1 cellular context compared by ENCODE assay signal in the genomic region with DNA sequence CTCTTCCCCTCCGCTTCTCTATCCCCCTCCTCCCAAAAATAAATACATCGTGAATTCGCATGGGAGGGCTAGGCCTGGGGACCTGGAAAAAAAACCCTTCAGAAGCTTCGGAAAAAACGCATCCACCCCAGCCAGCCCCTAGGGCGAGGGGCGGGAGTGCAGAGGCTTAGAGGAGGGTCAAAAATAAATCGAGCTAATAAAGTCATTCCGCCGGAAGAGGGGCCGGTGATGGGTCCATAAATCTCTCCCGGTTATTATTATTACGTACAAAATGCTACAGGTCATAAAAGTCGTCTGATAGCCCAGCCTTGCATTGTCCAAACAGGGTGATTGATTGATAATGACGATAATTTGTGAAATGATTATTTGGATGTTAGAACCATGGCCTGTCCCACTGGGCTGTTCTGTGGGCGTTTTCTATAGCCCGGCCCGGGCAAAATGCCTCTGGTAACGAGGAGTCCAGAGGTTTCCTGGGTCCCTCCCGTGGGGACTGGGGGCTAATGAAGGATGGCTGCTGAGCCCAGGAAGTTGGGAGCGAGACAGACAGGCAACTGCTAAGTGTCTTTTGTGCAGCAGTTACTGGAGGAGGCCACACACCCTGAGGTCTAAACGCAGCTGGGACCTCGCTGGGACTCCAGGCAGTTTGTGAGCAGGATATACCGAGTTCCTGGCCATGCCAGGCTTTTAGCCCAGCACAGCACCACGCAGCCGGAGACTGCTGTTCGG.
TF ChIP-seq lines count a peak whose summit lies in the region.

No MANE protein-coding gene starts in this region.

TF ChIP-seq in HEK293, 187 proteins besides CTCF, POLR2A, EP300 and RAD21 (continued from another document and continues in another):
- TF ChIP-seq, protein P1, sequence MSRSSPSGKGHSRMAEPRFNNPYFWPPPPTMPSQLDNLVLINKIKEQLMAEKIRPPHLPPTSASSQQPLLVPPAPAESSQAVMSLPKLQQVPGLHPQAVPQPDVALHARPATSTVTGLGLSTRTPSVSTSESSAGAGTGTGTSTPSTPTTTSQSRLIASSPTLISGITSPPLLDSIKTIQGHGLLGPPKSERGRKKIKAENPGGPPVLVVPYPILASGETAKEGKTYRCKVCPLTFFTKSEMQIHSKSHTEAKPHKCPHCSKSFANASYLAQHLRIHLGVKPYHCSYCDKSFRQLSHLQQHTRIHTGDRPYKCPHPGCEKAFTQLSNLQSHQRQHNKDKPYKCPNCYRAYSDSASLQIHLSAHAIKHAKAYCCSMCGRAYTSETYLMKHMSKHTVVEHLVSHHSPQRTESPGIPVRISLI (tag by site-specific recombination; IDR thresholded peaks at IDR 0.05): no peak
- TF ChIP-seq ZNF776 (tag by site-specific recombination; IDR thresholded peaks at IDR 0.05; ENCODE audit: borderline replicate concordance) (no peak), ZNF561 (tag by site-specific recombination; IDR thresholded peaks at IDR 0.05; ENCODE audit: borderline replicate concordance) (peak; percentile 25; the same call in 1 of the 2 replicates), MYNN (tag by site-specific recombination; IDR thresholded peaks at IDR 0.05; ENCODE audit: borderline replicate concordance) (no peak), ZNF350 (tag by site-specific recombination; IDR thresholded peaks at IDR 0.05) (no peak), ZNF366 (tag by site-specific recombination; conservative IDR thresholded peaks at IDR 0.05) (no peak), ZNF548 (tag by site-specific recombination; IDR thresholded peaks at IDR 0.05) (no peak), ZNF354C (tag by site-specific recombination; IDR thresholded peaks at IDR 0.05; ENCODE audit: borderline replicate concordance, low read depth) (no peak), ZNF549 (tag by site-specific recombination; IDR thresholded peaks at IDR 0.05) (no peak), ZNF629 (tag by site-specific recombination; IDR thresholded peaks at IDR 0.05) (no peak), ZNF701 (tag by site-specific recombination; IDR thresholded peaks at IDR 0.05) (no peak), ZNF707 (tag by site-specific recombination; IDR thresholded peaks at IDR 0.05) (no peak), KLF8 (tag by site-specific recombination; IDR thresholded peaks at IDR 0.05) (no peak), ZNF184 (tag by site-specific recombination; IDR thresholded peaks at IDR 0.05) (no peak), ZNF211 (tag by site-specific recombination; IDR thresholded peaks at IDR 0.05; ENCODE audit: low read depth) (no peak), ZNF626 (tag by site-specific recombination; IDR thresholded peaks at IDR 0.05) (no peak), OSR2 (tag by site-specific recombination; IDR thresholded peaks at IDR 0.05) (0 out of 2 replicates have a peak, but pooled peaks have one; percentile 9), ZNF19 (tag by site-specific recombination; IDR thresholded peaks at IDR 0.05; ENCODE audit: low read depth) (no peak), ZNF658 (tag by site-specific recombination; IDR thresholded peaks at IDR 0.05) (no peak), ZNF830 (tag by site-specific recombination; IDR thresholded peaks at IDR 0.05; ENCODE audit: low read depth) (no peak), YY2 (tag by site-specific recombination; IDR thresholded peaks at IDR 0.05) (no peak), ZSCAN16 (tag by site-specific recombination; IDR thresholded peaks at IDR 0.05) (no peak), ZNF837 (tag by site-specific recombination; IDR thresholded peaks at IDR 0.05) (no peak), ZNF747 (tag by site-specific recombination; IDR thresholded peaks at IDR 0.05) (no peak), ZNF248 (tag by site-specific recombination; IDR thresholded peaks at IDR 0.05) (no peak), SP7 (tag by site-specific recombination; IDR thresholded peaks at IDR 0.05) (peak; percentile 52; the same call in 1 of the 2 replicates), GLI4 (tag by site-specific recombination; IDR thresholded peaks at IDR 0.05) (no peak), ZNF473 (tag by site-specific recombination; IDR thresholded peaks at IDR 0.05) (no peak), SP2 (tag by site-specific recombination; IDR thresholded peaks at IDR 0.05) (peak; percentile 53), OVOL3 (tag by site-specific recombination; IDR thresholded peaks at IDR 0.05) (no peak), ZNF214 (tag by site-specific recombination; IDR thresholded peaks at IDR 0.05; ENCODE audit: borderline replicate concordance) (no peak), ZNF16 (tag by site-specific recombination; IDR thresholded peaks at IDR 0.05; ENCODE audit: low read depth) (no peak), ZNF777 (tag by site-specific recombination; IDR thresholded peaks at IDR 0.05; ENCODE audit: borderline replicate concordance) (no peak), ZNF76 (tag by site-specific recombination; IDR thresholded peaks at IDR 0.05; ENCODE audit: borderline replicate concordance, low read depth) (no peak), FEZF1 (tag by site-specific recombination; IDR thresholded peaks at IDR 0.05) (peak; percentile 69), ZNF169 (tag by site-specific recombination; IDR thresholded peaks at IDR 0.05) (no peak), TRIM28 (IDR thresholded peaks at IDR 0.05; ENCODE audit: borderline replicate concordance, low read length) (no peak), ZNF37A (tag by site-specific recombination; IDR thresholded peaks at IDR 0.05) (no peak), ZNF610 (tag by site-specific recombination; IDR thresholded peaks at IDR 0.05; ENCODE audit: borderline replicate concordance) (no peak), ZNF521 (tag by site-specific recombination; IDR thresholded peaks at IDR 0.05) (no peak), ZBTB7A (tag by site-specific recombination; IDR thresholded peaks at IDR 0.05; ENCODE audit: low read depth) (no peak), ZBTB48 (tag by site-specific recombination; IDR thresholded peaks at IDR 0.05) (no peak), GLI2 (tag by site-specific recombination; IDR thresholded peaks at IDR 0.05; ENCODE audit: borderline replicate concordance, low read depth) (no peak), ZNF416 (tag by site-specific recombination; IDR thresholded peaks at IDR 0.05) (no peak), ZNF274 (IDR thresholded peaks at IDR 0.05; ENCODE audit: low read length) (no peak), ZNF274 (tag by site-specific recombination; IDR thresholded peaks at IDR 0.05; ENCODE audit: borderline replicate concordance) (no peak), ZNF664 (tag by site-specific recombination; IDR thresholded peaks at IDR 0.05) (no peak), SALL2 (tag by site-specific recombination; IDR thresholded peaks at IDR 0.05; ENCODE audit: borderline replicate concordance) (no peak), ZBTB20 (tag by site-specific recombination; IDR thresholded peaks at IDR 0.05) (no peak; the same call in 1 of the 2 replicates), GLIS1 (tag by site-specific recombination; IDR thresholded peaks at IDR 0.05) (peak; percentile 57), ZFP69B (tag by site-specific recombination; IDR thresholded peaks at IDR 0.05) (no peak), ZNF391 (tag by site-specific recombination; IDR thresholded peaks at IDR 0.05; ENCODE audit: borderline replicate concordance, low read depth) (no peak)
- TF ChIP-seq, protein P2, sequence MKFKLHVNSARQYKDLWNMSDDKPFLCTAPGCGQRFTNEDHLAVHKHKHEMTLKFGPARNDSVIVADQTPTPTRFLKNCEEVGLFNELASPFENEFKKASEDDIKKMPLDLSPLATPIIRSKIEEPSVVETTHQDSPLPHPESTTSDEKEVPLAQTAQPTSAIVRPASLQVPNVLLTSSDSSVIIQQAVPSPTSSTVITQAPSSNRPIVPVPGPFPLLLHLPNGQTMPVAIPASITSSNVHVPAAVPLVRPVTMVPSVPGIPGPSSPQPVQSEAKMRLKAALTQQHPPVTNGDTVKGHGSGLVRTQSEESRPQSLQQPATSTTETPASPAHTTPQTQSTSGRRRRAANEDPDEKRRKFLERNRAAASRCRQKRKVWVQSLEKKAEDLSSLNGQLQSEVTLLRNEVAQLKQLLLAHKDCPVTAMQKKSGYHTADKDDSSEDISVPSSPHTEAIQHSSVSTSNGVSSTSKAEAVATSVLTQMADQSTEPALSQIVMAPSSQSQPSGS (tag by site-specific recombination; IDR thresholded peaks at IDR 0.05; ENCODE audit: low read depth): 0 out of 2 replicates have a peak, but pooled peaks have one; percentile 19
- TF ChIP-seq, protein P3, sequence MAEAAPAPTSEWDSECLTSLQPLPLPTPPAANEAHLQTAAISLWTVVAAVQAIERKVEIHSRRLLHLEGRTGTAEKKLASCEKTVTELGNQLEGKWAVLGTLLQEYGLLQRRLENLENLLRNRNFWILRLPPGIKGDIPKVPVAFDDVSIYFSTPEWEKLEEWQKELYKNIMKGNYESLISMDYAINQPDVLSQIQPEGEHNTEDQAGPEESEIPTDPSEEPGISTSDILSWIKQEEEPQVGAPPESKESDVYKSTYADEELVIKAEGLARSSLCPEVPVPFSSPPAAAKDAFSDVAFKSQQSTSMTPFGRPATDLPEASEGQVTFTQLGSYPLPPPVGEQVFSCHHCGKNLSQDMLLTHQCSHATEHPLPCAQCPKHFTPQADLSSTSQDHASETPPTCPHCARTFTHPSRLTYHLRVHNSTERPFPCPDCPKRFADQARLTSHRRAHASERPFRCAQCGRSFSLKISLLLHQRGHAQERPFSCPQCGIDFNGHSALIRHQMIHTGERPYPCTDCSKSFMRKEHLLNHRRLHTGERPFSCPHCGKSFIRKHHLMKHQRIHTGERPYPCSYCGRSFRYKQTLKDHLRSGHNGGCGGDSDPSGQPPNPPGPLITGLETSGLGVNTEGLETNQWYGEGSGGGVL (tag by site-specific recombination; IDR thresholded peaks at IDR 0.05): no peak
- TF ChIP-seq, protein P4, sequence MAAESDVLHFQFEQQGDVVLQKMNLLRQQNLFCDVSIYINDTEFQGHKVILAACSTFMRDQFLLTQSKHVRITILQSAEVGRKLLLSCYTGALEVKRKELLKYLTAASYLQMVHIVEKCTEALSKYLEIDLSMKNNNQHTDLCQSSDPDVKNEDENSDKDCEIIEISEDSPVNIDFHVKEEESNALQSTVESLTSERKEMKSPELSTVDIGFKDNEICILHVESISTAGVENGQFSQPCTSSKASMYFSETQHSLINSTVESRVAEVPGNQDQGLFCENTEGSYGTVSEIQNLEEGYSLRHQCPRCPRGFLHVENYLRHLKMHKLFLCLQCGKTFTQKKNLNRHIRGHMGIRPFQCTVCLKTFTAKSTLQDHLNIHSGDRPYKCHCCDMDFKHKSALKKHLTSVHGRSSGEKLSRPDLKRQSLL (tag by site-specific recombination; IDR thresholded peaks at IDR 0.05): no peak
- TF ChIP-seq, protein P5, sequence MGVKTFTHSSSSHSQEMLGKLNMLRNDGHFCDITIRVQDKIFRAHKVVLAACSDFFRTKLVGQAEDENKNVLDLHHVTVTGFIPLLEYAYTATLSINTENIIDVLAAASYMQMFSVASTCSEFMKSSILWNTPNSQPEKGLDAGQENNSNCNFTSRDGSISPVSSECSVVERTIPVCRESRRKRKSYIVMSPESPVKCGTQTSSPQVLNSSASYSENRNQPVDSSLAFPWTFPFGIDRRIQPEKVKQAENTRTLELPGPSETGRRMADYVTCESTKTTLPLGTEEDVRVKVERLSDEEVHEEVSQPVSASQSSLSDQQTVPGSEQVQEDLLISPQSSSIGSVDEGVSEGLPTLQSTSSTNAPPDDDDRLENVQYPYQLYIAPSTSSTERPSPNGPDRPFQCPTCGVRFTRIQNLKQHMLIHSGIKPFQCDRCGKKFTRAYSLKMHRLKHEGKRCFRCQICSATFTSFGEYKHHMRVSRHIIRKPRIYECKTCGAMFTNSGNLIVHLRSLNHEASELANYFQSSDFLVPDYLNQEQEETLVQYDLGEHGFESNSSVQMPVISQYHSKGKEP (tag by site-specific recombination; IDR thresholded peaks at IDR 0.05): 0 out of 2 replicates have a peak, but pooled peaks have one; percentile 16
- TF ChIP-seq, protein P6, sequence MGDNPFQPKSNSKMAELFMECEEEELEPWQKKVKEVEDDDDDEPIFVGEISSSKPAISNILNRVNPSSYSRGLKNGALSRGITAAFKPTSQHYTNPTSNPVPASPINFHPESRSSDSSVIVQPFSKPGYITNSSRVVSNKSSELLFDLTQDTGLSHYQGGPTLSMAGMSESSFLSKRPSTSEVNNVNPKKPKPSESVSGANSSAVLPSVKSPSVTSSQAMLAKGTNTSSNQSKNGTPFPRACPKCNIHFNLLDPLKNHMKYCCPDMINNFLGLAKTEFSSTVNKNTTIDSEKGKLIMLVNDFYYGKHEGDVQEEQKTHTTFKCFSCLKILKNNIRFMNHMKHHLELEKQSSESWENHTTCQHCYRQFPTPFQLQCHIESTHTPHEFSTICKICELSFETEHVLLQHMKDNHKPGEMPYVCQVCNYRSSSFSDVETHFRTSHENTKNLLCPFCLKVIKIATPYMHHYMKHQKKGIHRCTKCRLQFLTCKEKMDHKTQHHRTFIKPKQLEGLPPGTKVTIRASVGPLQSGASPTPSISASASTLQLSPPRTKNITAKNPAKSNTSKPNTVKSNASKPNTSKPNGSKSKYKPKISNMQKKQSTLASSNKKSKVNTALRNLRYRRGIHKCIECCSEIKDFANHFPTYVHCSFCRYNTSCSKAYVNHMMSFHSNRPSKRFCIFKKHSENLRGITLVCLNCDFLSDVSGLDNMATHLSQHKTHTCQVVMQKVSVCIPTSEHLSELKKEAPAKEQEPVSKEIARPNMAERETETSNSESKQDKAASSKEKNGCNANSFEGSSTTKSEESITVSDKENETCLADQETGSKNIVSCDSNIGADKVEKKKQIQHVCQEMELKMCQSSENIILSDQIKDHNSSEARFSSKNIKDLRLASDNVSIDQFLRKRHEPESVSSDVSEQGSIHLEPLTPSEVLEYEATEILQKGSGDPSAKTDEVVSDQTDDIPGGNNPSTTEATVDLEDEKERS (tag by site-specific recombination; IDR thresholded peaks at IDR 0.05): no peak
- TF ChIP-seq, protein P7, sequence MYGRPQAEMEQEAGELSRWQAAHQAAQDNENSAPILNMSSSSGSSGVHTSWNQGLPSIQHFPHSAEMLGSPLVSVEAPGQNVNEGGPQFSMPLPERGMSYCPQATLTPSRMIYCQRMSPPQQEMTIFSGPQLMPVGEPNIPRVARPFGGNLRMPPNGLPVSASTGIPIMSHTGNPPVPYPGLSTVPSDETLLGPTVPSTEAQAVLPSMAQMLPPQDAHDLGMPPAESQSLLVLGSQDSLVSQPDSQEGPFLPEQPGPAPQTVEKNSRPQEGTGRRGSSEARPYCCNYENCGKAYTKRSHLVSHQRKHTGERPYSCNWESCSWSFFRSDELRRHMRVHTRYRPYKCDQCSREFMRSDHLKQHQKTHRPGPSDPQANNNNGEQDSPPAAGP (tag by site-specific recombination; IDR thresholded peaks at IDR 0.05): peak; percentile 95
- TF ChIP-seq, protein P8, sequence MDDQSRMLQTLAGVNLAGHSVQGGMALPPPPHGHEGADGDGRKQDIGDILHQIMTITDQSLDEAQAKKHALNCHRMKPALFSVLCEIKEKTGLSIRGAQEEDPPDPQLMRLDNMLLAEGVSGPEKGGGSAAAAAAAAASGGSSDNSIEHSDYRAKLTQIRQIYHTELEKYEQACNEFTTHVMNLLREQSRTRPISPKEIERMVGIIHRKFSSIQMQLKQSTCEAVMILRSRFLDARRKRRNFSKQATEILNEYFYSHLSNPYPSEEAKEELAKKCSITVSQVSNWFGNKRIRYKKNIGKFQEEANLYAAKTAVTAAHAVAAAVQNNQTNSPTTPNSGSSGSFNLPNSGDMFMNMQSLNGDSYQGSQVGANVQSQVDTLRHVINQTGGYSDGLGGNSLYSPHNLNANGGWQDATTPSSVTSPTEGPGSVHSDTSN (CRISPR knock-in tag; IDR thresholded peaks at IDR 0.05): no peak
